ENCODE assay signal across 8 cellular contexts in the genomic region with DNA sequence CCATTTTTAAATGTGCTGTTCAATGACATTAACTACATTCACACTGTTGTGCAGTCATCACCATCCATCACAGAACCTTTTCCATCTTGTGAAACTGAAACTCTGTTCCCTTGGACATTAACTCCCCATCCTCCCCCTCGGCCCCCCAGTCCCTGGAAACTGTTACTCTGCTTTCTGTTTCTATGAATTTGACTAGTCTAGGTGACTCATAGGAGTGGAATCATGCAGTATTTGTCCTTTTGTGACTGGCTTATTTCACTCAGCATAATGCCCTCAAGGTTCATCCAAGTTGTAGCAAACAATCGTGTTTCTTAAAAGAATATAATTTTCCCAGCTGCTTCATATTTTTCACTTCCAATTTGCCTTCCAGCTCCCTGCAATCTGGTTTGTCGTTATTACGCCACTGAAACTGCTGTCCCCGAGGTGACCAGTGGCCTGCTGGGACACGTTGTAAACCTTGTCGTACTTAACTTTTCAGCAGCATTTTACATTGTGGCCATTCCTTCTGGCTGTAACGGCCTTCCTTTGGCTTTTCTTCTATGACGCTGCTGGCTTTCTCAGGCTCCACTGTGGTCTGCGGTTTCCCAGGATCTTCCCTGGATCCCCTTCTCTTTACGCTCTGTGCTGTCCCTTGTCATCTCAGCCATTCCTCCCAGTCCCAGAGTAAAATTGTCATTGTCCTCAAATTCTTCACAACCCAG.
DNase-seq lines count a peak whose midpoint lies in the region; ATAC-seq and TF ChIP-seq lines count a peak whose summit lies in the region.

No MANE protein-coding gene starts in this region.

- peaks cover 32% of the 10 kb centered on the region for H3K4me1 Mint-ChIP-seq in chondrocyte (ENCODE audit: low read depth)

- H3K9me3 Mint-ChIP-seq in chondrocyte (ENCODE audit: low read depth) = no peaks in the 10 kb centered on the region

- no peak overlapping the region for H3K4me3 Mint-ChIP-seq in chondrocyte (ENCODE audit: unreplicated experiment)

- H3K9me3 ChIP-seq in HEK293 (ENCODE audit: control insufficient read depth, insufficient read depth, low read depth, low read length) (no peaks in the 10 kb centered on the region), left ventricle myocardium inferior (replicated peaks) (no peaks in the 10 kb centered on the region)

- H3K27ac Mint-ChIP-seq in chondrocyte (ENCODE audit: unreplicated experiment) = no peak overlapping the region

- H3K27me3 ChIP-seq in left ventricle myocardium inferior (ENCODE audit: low read depth) = no peaks in the 10 kb centered on the region

- TF ChIP-seq CTCF in HEK293 (tag by site-specific recombination; IDR thresholded peaks at IDR 0.05) (no peak), left ventricle myocardium inferior (IDR thresholded peaks at IDR 0.05; ENCODE audit: borderline replicate concordance) (no peak), chondrocyte (IDR thresholded peaks at IDR 0.05) (no peak)

- CTCF ChIA-PET in HEK293 (lab: Yijun Ruan, JAX) = interaction anchor here (0.7 kb wide), 1 partner anchor 296 kb away, joined by 5 read pairs; no protein-coding TSS in a partner anchor

- no peaks in the 10 kb centered on the region for H3K27me3 Mint-ChIP-seq in chondrocyte (ENCODE audit: low read depth)

- POLR2A ChIA-PET in HEK293 (lab: Yijun Ruan, JAX) = no interaction called here

- ATAC-seq in HG03095 (IDR thresholded peaks at IDR 0.05; ENCODE audit: unreplicated experiment) = no peak

- no peak overlapping the region for H3K27ac ChIP-seq in HEK293 (ENCODE audit: extremely low read depth, low read depth, low read length)
- peak overlapping the region; percentile 77 for H3K27ac ChIP-seq in left ventricle myocardium inferior (replicated peaks)

- H3K4me3 ChIP-seq in HEK293 (ENCODE audit: low read depth, low read length) (no peak overlapping the region), left ventricle myocardium inferior (peak overlapping the region; percentile 9)

- intact Hi-C loops in left ventricle myocardium inferior (cut with micrococcal nuclease) = loop anchor here (10.0 kb wide), 1 partner anchor 275 kb away; a partner anchor contains a TSS

- H3K4me1 ChIP-seq in HEK293 (ENCODE audit: control insufficient read depth, insufficient read depth, low read length) (no peaks in the 10 kb centered on the region), left ventricle myocardium inferior (peaks cover 42% of the 10 kb centered on the region)

- peaks cover 0 to 4% of the 10 kb centered on the region in 2 experiments; a peak in 2 of 3 replicates for H3K36me3 ChIP-seq in HEK293 (ENCODE audit: control insufficient read depth in 2 of 2, insufficient read depth in 1 of 2, low read length in 2 of 2)
- H3K36me3 ChIP-seq in left ventricle myocardium inferior = no peaks in the 10 kb centered on the region

- peaks cover 1% of the 10 kb centered on the region for H3K36me3 Mint-ChIP-seq in chondrocyte (ENCODE audit: low read depth)

- peak; percentile 15 for DNase-seq in activated T-helper 9 cell treated with anti-CD3 and anti-CD28 coated beads, Interleukin-2, amount 50 U/mL, for 16 hours (ENCODE audit: low read depth)
- DNase-seq in left ventricle myocardium inferior (no peak), chondrocyte (ENCODE audit: low spot score) (no peak), NCI-H1930 (lab: John Stamatoyannopoulos, UW) (no peak), KG1 (lab: John Stamatoyannopoulos, UW) (no peak)
- peak; percentile 23 for DNase-seq in stimulated activated CD4-positive, alpha-beta T cell treated with anti-CD3 and anti-CD28 coated beads, Interleukin-2, amount 100 ng/mL, for 4 hours (ENCODE audit: low read depth)

TF ChIP-seq in HEK293, 187 proteins besides CTCF, POLR2A, EP300 and RAD21:
- TF ChIP-seq, protein P1, sequence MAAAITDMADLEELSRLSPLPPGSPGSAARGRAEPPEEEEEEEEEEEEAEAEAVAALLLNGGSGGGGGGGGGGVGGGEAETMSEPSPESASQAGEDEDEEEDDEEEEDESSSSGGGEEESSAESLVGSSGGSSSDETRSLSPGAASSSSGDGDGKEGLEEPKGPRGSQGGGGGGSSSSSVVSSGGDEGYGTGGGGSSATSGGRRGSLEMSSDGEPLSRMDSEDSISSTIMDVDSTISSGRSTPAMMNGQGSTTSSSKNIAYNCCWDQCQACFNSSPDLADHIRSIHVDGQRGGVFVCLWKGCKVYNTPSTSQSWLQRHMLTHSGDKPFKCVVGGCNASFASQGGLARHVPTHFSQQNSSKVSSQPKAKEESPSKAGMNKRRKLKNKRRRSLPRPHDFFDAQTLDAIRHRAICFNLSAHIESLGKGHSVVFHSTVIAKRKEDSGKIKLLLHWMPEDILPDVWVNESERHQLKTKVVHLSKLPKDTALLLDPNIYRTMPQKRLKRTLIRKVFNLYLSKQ (tag by site-specific recombination; IDR thresholded peaks at IDR 0.05; ENCODE audit: borderline replicate concordance) = no peak
- TF ChIP-seq, protein P2, sequence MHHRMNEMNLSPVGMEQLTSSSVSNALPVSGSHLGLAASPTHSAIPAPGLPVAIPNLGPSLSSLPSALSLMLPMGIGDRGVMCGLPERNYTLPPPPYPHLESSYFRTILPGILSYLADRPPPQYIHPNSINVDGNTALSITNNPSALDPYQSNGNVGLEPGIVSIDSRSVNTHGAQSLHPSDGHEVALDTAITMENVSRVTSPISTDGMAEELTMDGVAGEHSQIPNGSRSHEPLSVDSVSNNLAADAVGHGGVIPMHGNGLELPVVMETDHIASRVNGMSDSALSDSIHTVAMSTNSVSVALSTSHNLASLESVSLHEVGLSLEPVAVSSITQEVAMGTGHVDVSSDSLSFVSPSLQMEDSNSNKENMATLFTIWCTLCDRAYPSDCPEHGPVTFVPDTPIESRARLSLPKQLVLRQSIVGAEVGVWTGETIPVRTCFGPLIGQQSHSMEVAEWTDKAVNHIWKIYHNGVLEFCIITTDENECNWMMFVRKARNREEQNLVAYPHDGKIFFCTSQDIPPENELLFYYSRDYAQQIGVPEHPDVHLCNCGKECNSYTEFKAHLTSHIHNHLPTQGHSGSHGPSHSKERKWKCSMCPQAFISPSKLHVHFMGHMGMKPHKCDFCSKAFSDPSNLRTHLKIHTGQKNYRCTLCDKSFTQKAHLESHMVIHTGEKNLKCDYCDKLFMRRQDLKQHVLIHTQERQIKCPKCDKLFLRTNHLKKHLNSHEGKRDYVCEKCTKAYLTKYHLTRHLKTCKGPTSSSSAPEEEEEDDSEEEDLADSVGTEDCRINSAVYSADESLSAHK (tag by site-specific recombination; IDR thresholded peaks at IDR 0.05) = peak; percentile 74
TF ChIP-seq in HEK293: peak in this region for 1.

Comparison
In these comparisons a context has a peak if more than half of its experiments do, and no peak if none do; other contexts are left out.
1. DNase-seq: peak in activated T-helper 9 cell treated with anti-CD3 and anti-CD28 coated beads, Interleukin-2, amount 50 U/mL, for 16 hours (single experiment) and stimulated activated CD4-positive, alpha-beta T cell treated with anti-CD3 and anti-CD28 coated beads, Interleukin-2, amount 100 ng/mL, for 4 hours (single experiment); none in left ventricle myocardium inferior (single experiment), chondrocyte (single experiment), NCI-H1930 (0 of 2) and KG1 (single experiment).